ENCODE assay signal across 8 cellular contexts in the genomic region with DNA sequence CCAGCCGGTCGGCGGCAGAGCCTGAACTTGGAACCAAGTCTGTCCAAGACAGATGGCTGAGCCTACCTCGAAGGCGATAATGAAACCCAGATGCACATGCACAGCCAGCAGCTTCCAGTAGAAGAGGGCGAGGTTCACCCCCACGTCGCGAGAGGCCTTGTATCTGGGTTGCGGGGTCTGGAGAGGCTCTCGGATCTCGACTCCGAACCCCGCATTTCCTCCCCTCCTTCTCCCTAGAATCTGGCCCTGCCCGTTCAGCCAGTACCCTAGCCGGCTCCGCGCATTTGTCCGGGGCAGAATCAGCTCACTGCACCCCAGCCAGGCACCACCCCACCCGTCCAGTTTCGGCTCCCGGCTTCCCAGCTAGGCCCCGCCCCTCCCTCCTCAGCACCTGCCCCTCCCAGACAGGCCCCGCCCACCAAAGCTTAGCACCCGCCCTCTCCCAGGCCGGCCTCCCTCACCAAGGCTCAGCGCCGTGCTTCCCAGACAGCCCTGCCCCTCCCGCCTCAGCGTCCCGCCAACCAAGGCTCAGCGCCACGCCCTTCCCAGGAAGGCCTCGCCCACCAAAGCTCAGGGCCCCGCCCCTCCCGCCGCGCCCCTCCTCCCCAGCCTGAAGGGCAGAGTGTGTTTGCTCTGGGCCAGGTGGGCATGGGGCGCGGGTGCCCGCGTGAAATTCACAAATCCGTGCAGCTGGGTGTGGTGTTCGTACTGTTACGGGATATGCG. TPM values are rescaled to one million over a fixed set of nuclear protein-coding genes. Genes with fewer than 3 reads are reported as not detected.
DNase-seq lines count a peak whose midpoint lies in the region; ATAC-seq, FAIRE-seq and TF ChIP-seq lines count a peak whose summit lies in the region.

No MANE protein-coding gene starts in this region.

- no peak for TF ChIP-seq POLR2A in GM12892 (IDR thresholded peaks at IDR 0.05; ENCODE audit: low read depth, low read length)

- H3K4me3 ChIP-seq in astrocyte of the spinal cord (ENCODE audit: low read depth, low read length): peak overlapping the region; percentile 50

- peak; percentile 75 for ATAC-seq in HG02840 (IDR thresholded peaks at IDR 0.05; ENCODE audit: low FRiP score, unreplicated experiment)
- ATAC-seq in HG03378 (IDR thresholded peaks at IDR 0.05; ENCODE audit: unreplicated experiment): no peak

- peak; percentile 98 for FAIRE-seq in GM12892 (lab: Jason Lieb, UNC)

- in situ Hi-C loops in astrocyte of the spinal cord (cut with HindIII; ENCODE audit: low sequenced_read_pairs): no loop called here

- peak; percentile 96 for DNase-seq in GM12892 (ENCODE audit: insufficient read length)
- peak; percentile 85 to 95 for DNase-seq in NCI-H187 (lab: John Stamatoyannopoulos, UW)
- DNase-seq in T1000 (lab: John Stamatoyannopoulos, UW): peak; percentile 95
- peak; percentile 97 for DNase-seq in astrocyte of the spinal cord (ENCODE audit: low read depth, low spot score)
- DNase-seq in hippocampal formation (lab: John Stamatoyannopoulos, UW): peak; percentile 90
- DNase-seq in retina: peak; percentile 81

- no peak for TF ChIP-seq CTCF in astrocyte of the spinal cord (IDR thresholded peaks at IDR 0.05; ENCODE audit: low read depth, low read length)

RNA-seq across cellular contexts. Expression of a gene that starts 4.8 kb away (rescaled TPM):
- polyA plus RNA-seq in GM12892 (2012; ENCODE audit: missing spikeins): 0.93 TPM

RNA-seq across cellular contexts. Expression of a gene that starts 19.8 kb away (rescaled TPM):
- polyA plus RNA-seq in GM12892 (2012; ENCODE audit: missing spikeins): 1.1 TPM
